Comparison of ENCODE assay signal across 9 cellular contexts in genomic region chr13:71864981-71865857, GRCh38. TPM values are rescaled to one million over a fixed set of nuclear protein-coding genes. Genes with fewer than 3 reads are reported as not detected.
DNase-seq lines count a peak whose midpoint lies in the region; ATAC-seq and TF ChIP-seq lines count a peak whose summit lies in the region.
"Had no signal": no experiment of that assay in that cellular context is flagged by ENCODE, and none has a peak within 500 bp of the region (broad histone marks: within the 10 kb centered on the region; RNA-seq: fewer than 3 reads in every experiment).

No MANE protein-coding gene starts in this region.

- H3K27ac ChIP-seq in HUES6 (ENCODE audit: low read depth, low read length) (no peak overlapping the region), left ventricle myocardium inferior (replicated peaks) (peak overlapping the region; percentile 85)

- H3K9me3 ChIP-seq in BE2C (no peaks in the 10 kb centered on the region), HUES6 (ENCODE audit: control insufficient read depth, insufficient read depth, low read depth, low read length) (no peaks in the 10 kb centered on the region), left ventricle myocardium inferior (replicated peaks) (no peaks in the 10 kb centered on the region)

- no peak for ATAC-seq in GM19455 (IDR thresholded peaks at IDR 0.05; ENCODE audit: unreplicated experiment)
- ATAC-seq in GM18868 (IDR thresholded peaks at IDR 0.05; ENCODE audit: unreplicated experiment), result no peak
- no peak for ATAC-seq in GM19324 (IDR thresholded peaks at IDR 0.05; ENCODE audit: low FRiP score, unreplicated experiment)

- H3K36me3 ChIP-seq in BE2C, result no peaks in the 10 kb centered on the region
- no peaks in the 10 kb centered on the region for H3K36me3 ChIP-seq in HUES6 (ENCODE audit: control insufficient read depth, insufficient read depth, low read length)
- no peaks in the 10 kb centered on the region for H3K36me3 ChIP-seq in left ventricle myocardium inferior

- intact Hi-C loops in left ventricle myocardium inferior (cut with micrococcal nuclease), result loop anchor here (5.0 kb wide), 1 partner anchor 613 kb away; no protein-coding TSS in a partner anchor

- H3K36me3 Mint-ChIP-seq in progenitor cell of endocrine pancreas (ENCODE audit: insufficient read depth), result no peaks in the 10 kb centered on the region

- H3K27ac Mint-ChIP-seq in progenitor cell of endocrine pancreas, result peak overlapping the region; percentile 92

- peaks cover 49% of the 10 kb centered on the region for H3K4me1 Mint-ChIP-seq in progenitor cell of endocrine pancreas (ENCODE audit: low read depth)

- no peaks in the 10 kb centered on the region for H3K27me3 Mint-ChIP-seq in progenitor cell of endocrine pancreas

- no peaks in the 10 kb centered on the region for H3K9me3 Mint-ChIP-seq in progenitor cell of endocrine pancreas (ENCODE audit: low read depth)

- peak overlapping the region; percentile 95 for H3K4me3 Mint-ChIP-seq in progenitor cell of endocrine pancreas (ENCODE audit: low read depth)

- no peak for TF ChIP-seq CTCF in BE2C (IDR thresholded peaks at IDR 0.05; ENCODE audit: low read depth, low read length)
- TF ChIP-seq CTCF in left ventricle myocardium inferior (IDR thresholded peaks at IDR 0.05; ENCODE audit: borderline replicate concordance), result no peak
- TF ChIP-seq CTCF in progenitor cell of endocrine pancreas (IDR thresholded peaks at IDR 0.05; ENCODE audit: unreplicated experiment), result no peak

- peak overlapping the region; percentile 96 for H3K4me3 ChIP-seq in BE2C (ENCODE audit: low read depth, low read length)
- peak overlapping the region; percentile 81 for H3K4me3 ChIP-seq in HUES6 (ENCODE audit: low read depth, low read length)
- H3K4me3 ChIP-seq in left ventricle myocardium inferior, result peak overlapping the region; percentile 78

- H3K4me1 ChIP-seq in BE2C (peaks cover 13% of the 10 kb centered on the region), HUES6 (ENCODE audit: control insufficient read depth, insufficient read depth, low read length) (peaks cover 11% of the 10 kb centered on the region), left ventricle myocardium inferior (peaks cover 40% of the 10 kb centered on the region)

- peak overlapping the region; percentile 51 for H3K9ac ChIP-seq in HUES6 (ENCODE audit: low read length)

- DNase-seq in BE2C, result peak; percentile 59
- peak; percentile 20 for DNase-seq in activated T-cell treated with anti-CD3 and anti-CD28 coated beads, Interleukin-2, amount 50 U/mL, for 48 hours
- DNase-seq in left ventricle myocardium inferior, result peak; percentile 32
- peak; percentile 19 for DNase-seq in progenitor cell of endocrine pancreas (ENCODE audit: low spot score, unreplicated experiment)

- H3K27me3 ChIP-seq in BE2C, result no peaks in the 10 kb centered on the region
- peaks cover 85% of the 10 kb centered on the region for H3K27me3 ChIP-seq in HUES6 (ENCODE audit: control insufficient read depth, insufficient read depth, low read length)
- H3K27me3 ChIP-seq in left ventricle myocardium inferior (ENCODE audit: low read depth), result peaks cover 46% of the 10 kb centered on the region

RNA-seq across cellular contexts. Expression of gene DACH1, which starts 1.8 kb away (rescaled TPM):
- 9.6 TPM for polyA plus RNA-seq in BE2C (2012; ENCODE audit: insufficient read depth, insufficient read length, low read depth)
- total RNA-seq in left ventricle myocardium inferior (3.4 TPM), progenitor cell of endocrine pancreas (34.3 and 37.1 TPM in 2 replicates)
- total RNA-seq: bronchial epithelial cell had no signal
